In the genomic region with DNA sequence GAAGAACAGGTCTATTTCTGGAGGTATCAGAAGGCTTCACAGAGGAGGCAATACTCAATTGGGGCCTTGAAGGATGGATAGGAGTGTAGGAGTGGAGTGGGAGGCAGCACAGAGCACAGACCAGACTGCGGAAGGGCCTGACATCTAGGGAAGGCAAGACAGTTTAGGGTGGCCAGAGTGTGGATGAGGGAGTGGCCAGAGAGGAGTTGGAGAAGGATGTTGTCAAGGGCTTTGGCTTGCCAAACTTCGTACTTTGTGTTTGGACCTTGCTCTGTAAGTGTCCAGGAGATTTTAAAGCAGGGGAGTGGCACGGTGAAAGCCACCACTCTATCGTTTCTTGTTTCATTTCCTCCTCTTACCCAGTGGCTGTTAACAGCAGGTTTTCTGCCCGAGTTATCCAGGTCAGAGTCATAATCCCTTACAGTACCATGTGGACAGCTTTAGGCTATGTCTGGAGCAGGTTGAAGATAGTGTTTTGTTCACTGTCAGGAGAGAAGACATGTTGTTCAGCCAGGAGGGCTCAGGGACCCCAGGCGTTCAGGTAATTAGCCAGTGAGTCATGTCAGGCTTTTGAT, we compare ENCODE assay signal across 11 cellular contexts. TPM values are rescaled to one million over a fixed set of nuclear protein-coding genes. Genes with fewer than 3 reads are reported as not detected.
A peak's percentile ranks its signal among the peaks of the same experiment; 100 is the strongest.
DNase-seq lines count a peak whose midpoint lies in the region; ATAC-seq and TF ChIP-seq lines count a peak whose summit lies in the region.
"Had no signal": no experiment of that assay in that cellular context is flagged by ENCODE, and none has a peak within 500 bp of the region (broad histone marks: within the 10 kb centered on the region; RNA-seq: fewer than 3 reads in every experiment).

No MANE protein-coding gene starts in this region.

- no peak for DNase-seq in activated T-cell treated with anti-CD3 and anti-CD28 coated beads, Interleukin-2, amount 50 U/mL, for 4 hours
- DNase-seq in activated T-cell treated with anti-CD3 and anti-CD28 coated beads, Interleukin-2, amount 50 U/mL, for 1 hour, result no peak
- peak; percentile 41 for DNase-seq in WERI-Rb-1
- DNase-seq in left colon, result peak; percentile 52 to 79
- no peak for DNase-seq in type B pancreatic cell (ENCODE audit: extremely low spot score, unreplicated experiment)
- no peak for DNase-seq in glutamatergic neuron
- no peak for DNase-seq in NCI-H1092 (lab: John Stamatoyannopoulos, UW)
- DNase-seq: activated effector memory CD4-positive, alpha-beta T cell treated with Interleukin-2 at 50 U/mL for 16 hours; NCI-H187 treated with DMSO at 0.1 percent for 48 hours; uterus had no signal

- H3K4me1 Mint-ChIP-seq in activated T-cell treated with anti-CD3 and anti-CD28 coated beads, Interleukin-2, amount 50 U/mL, for 4 hours (ENCODE audit: low read depth), result peaks cover 93% of the 10 kb centered on the region
- H3K4me1 Mint-ChIP-seq in type B pancreatic cell (ENCODE audit: unreplicated experiment) (peaks cover 72% of the 10 kb centered on the region), glutamatergic neuron (ENCODE audit: low read depth, unreplicated experiment) (peaks cover 5% of the 10 kb centered on the region)

- intact Hi-C loops in left colon (cut with DNase I, micrococcal nuclease), result no loop called here

- H3K27ac Mint-ChIP-seq in type B pancreatic cell (peak overlapping the region; percentile 31), glutamatergic neuron (ENCODE audit: unreplicated experiment) (no peak overlapping the region)

- peaks cover 17% of the 10 kb centered on the region for H3K36me3 Mint-ChIP-seq in activated T-cell treated with anti-CD3 and anti-CD28 coated beads, Interleukin-2, amount 50 U/mL, for 4 hours (ENCODE audit: insufficient read depth)
- H3K36me3 Mint-ChIP-seq in type B pancreatic cell (peaks cover 52% of the 10 kb centered on the region), glutamatergic neuron (ENCODE audit: unreplicated experiment) (no peaks in the 10 kb centered on the region)

- no peak for ATAC-seq in activated T-cell treated with anti-CD3 and anti-CD28 coated beads, Interleukin-2, amount 50 U/mL, for 4 hours
- ATAC-seq in left colon, result peak; percentile 90
- no peak for ATAC-seq in HG02759 (IDR thresholded peaks at IDR 0.05; ENCODE audit: unreplicated experiment)

- peak overlapping the region; percentile 67 for H3K27ac ChIP-seq in WERI-Rb-1

- TF ChIP-seq CTCF in WERI-Rb-1 (IDR thresholded peaks at IDR 0.05; ENCODE audit: low read depth, low read length) (no peak), type B pancreatic cell (conservative IDR thresholded peaks at IDR 0.05) (no peak), glutamatergic neuron (IDR thresholded peaks at IDR 0.05; ENCODE audit: partially characterized antibody, unreplicated experiment) (no peak)

- no peaks in the 10 kb centered on the region for H3K9me3 ChIP-seq in WERI-Rb-1 (ENCODE audit: severe bottlenecking)
- H3K9me3 ChIP-seq: uterus had no signal

- H3K27me3 Mint-ChIP-seq in activated T-cell treated with anti-CD3 and anti-CD28 coated beads, Interleukin-2, amount 50 U/mL, for 4 hours (ENCODE audit: low read depth), result no peaks in the 10 kb centered on the region
- H3K27me3 Mint-ChIP-seq in type B pancreatic cell (no peaks in the 10 kb centered on the region), glutamatergic neuron (ENCODE audit: unreplicated experiment) (peaks cover 3% of the 10 kb centered on the region)

- no peak overlapping the region for H3K4me3 ChIP-seq in WERI-Rb-1 (ENCODE audit: low read depth, low read length)
- H3K4me3 ChIP-seq: uterus had no signal

- H3K9me3 Mint-ChIP-seq in activated T-cell treated with anti-CD3 and anti-CD28 coated beads, Interleukin-2, amount 50 U/mL, for 4 hours, result no peaks in the 10 kb centered on the region
- H3K9me3 Mint-ChIP-seq in type B pancreatic cell (peaks cover 6% of the 10 kb centered on the region), glutamatergic neuron (ENCODE audit: unreplicated experiment) (no peaks in the 10 kb centered on the region)

- H3K4me3 Mint-ChIP-seq in activated T-cell treated with anti-CD3 and anti-CD28 coated beads, Interleukin-2, amount 50 U/mL, for 4 hours, result peak overlapping the region; percentile 14
- H3K4me3 Mint-ChIP-seq in type B pancreatic cell (no peak overlapping the region), glutamatergic neuron (ENCODE audit: unreplicated experiment) (no peak overlapping the region)

- no peaks in the 10 kb centered on the region for H3K27me3 ChIP-seq in WERI-Rb-1 (ENCODE audit: insufficient read depth, low read depth, severe bottlenecking)
- H3K27me3 ChIP-seq: uterus had no signal

- no peaks in the 10 kb centered on the region; the same call in 1 of the 2 replicates for H3K36me3 ChIP-seq in WERI-Rb-1
- H3K36me3 ChIP-seq: uterus had no signal

RNA-seq across cellular contexts. Expression of a gene that starts 12.3 kb away (rescaled TPM):
- 10 to 100 TPM; 23.2 to 25.7 (median 24.4) TPM for total RNA-seq in activated T-cell treated with anti-CD3 and anti-CD28 coated beads, Interleukin-2, amount 50 U/mL, for 4 hours
- 10 to 100 TPM; 33.3 to 60.7 TPM for total RNA-seq in left colon
- 52.0 and 59.0 TPM in 2 replicates for total RNA-seq in type B pancreatic cell (ENCODE audit: low replicate concordance)
- 5.0 TPM for total RNA-seq in glutamatergic neuron (ENCODE audit: unreplicated experiment)

Comparison
In these comparisons a context has a peak if more than half of its experiments do, and no peak if none do; other contexts are left out.
1. DNase-seq: peak in WERI-Rb-1 (single experiment) and left colon (2 of 2); none in activated T-cell treated with anti-CD3 and anti-CD28 coated beads, Interleukin-2, amount 50 U/mL, for 4 hours (single experiment), activated T-cell treated with anti-CD3 and anti-CD28 coated beads, Interleukin-2, amount 50 U/mL, for 1 hour (single experiment), type B pancreatic cell (single experiment), glutamatergic neuron (single experiment) and NCI-H1092 (single experiment).